In genomic region chr7:131110294-131111080, GRCh38 we compare ENCODE assay signal across 8 cellular contexts.
A peak's percentile ranks its signal among the peaks of the same experiment; 100 is the strongest.
DNase-seq lines count a peak whose midpoint lies in the region; ATAC-seq and TF ChIP-seq lines count a peak whose summit lies in the region.

No MANE protein-coding gene starts in this region.

- H3K9ac ChIP-seq in BLaER1 treated with 17β-estradiol and CSF1 and Interleukin-3, amounts not matched to agents 10 nM and 100 nM = peak overlapping the region; percentile 87 to 99 (median 92)

- no peak for TF ChIP-seq CTCF in HFFc6 (IDR thresholded peaks at IDR 0.05)
- TF ChIP-seq CTCF in sigmoid colon (IDR thresholded peaks at IDR 0.05) = no peak

- TF ChIP-seq POLR2A in sigmoid colon (IDR thresholded peaks at IDR 0.05) = peak in 1 of 2 donors; percentile 3

- ATAC-seq in activated naive CD8-positive, alpha-beta T cell treated with anti-CD3 and anti-CD28 coated beads, Interleukin-2, amount 10 ng/mL, durations not matched to agents 7 days and 5 days (ENCODE audit: low read depth) = no peak
- ATAC-seq in GM19324 (IDR thresholded peaks at IDR 0.05; ENCODE audit: low FRiP score, unreplicated experiment) (no peak), GM21367 (IDR thresholded peaks at IDR 0.05; ENCODE audit: unreplicated experiment) (no peak)

- no peaks in the 10 kb centered on the region for H3K9me3 ChIP-seq in BLaER1 treated with 17β-estradiol and CSF1 and Interleukin-3, amounts not matched to agents 10 nM and 100 nM (replicated peaks in 1 of 11)
- H3K9me3 ChIP-seq in iPS DF 6.9 (ENCODE audit: control insufficient read depth, insufficient read depth, low read length) = no peaks in the 10 kb centered on the region
- no peaks in the 10 kb centered on the region for H3K9me3 ChIP-seq in sigmoid colon

- H3K27ac ChIP-seq in BLaER1 treated with 17β-estradiol and CSF1 and Interleukin-3, amounts not matched to agents 10 nM and 100 nM = peak overlapping the region; percentile 84 to 98 (median 92)
- no peak overlapping the region for H3K27ac ChIP-seq in iPS DF 6.9 (ENCODE audit: low read length)
- H3K27ac ChIP-seq in sigmoid colon = peak overlapping the region; percentile 95 to 100 (median 98)

- H3K4me2 ChIP-seq in BLaER1 treated with 17β-estradiol and CSF1 and Interleukin-3, amounts not matched to agents 10 nM and 100 nM = peak overlapping the region; percentile 86 to 99 (median 97)

- H3K36me3 ChIP-seq in BLaER1 treated with 17β-estradiol and CSF1 and Interleukin-3, amounts not matched to agents 10 nM and 100 nM = no peaks in the 10 kb centered on the region; a peak in 1 of 22 replicates
- H3K36me3 ChIP-seq in iPS DF 6.9 (ENCODE audit: control insufficient read depth, insufficient read depth, low read length) (no peaks in the 10 kb centered on the region), sigmoid colon (no peaks in the 10 kb centered on the region)

- no peak for TF ChIP-seq EP300 in sigmoid colon (IDR thresholded peaks at IDR 0.05)

- peak overlapping the region; percentile 98 for H3K27ac Mint-ChIP-seq in HFFc6
- no peak overlapping the region for H3K27ac Mint-ChIP-seq in activated naive CD8-positive, alpha-beta T cell treated with anti-CD3 and anti-CD28 coated beads, Interleukin-2, amount 10 ng/mL, durations not matched to agents 7 days and 5 days

- WGBS in iPS DF 6.9 (ENCODE audit: insufficient coverage, insufficient read length) = no CpG with 5 or more reads among the region's 12 CpGs
- WGBS in sigmoid colon, 2 donors = 7 to 29% methylated on average over 12 of the region's 12 CpGs

- peaks cover 47% of the 10 kb centered on the region for H3K4me1 Mint-ChIP-seq in HFFc6 (ENCODE audit: low read depth)
- H3K4me1 Mint-ChIP-seq in activated naive CD8-positive, alpha-beta T cell treated with anti-CD3 and anti-CD28 coated beads, Interleukin-2, amount 10 ng/mL, durations not matched to agents 7 days and 5 days = peaks cover 28% of the 10 kb centered on the region

- DNase-seq in HFFc6 (peak; percentile 32), iPS DF 6.9 (ENCODE audit: low read depth, low spot score) (no peak), sigmoid colon (peak; percentile 73), NCI-H128 (lab: John Stamatoyannopoulos, UW; ENCODE audit: unreplicated experiment) (no peak)
- DNase-seq in activated naive CD8-positive, alpha-beta T cell treated with anti-CD3 and anti-CD28 coated beads, Interleukin-2, amount 10 ng/mL, durations not matched to agents 7 days and 5 days = no peak

- peak overlapping the region; percentile 53 to 99 (median 86) for H3K4me3 ChIP-seq in BLaER1 treated with 17β-estradiol and CSF1 and Interleukin-3, amounts not matched to agents 10 nM and 100 nM
- H3K4me3 ChIP-seq in iPS DF 6.9 (ENCODE audit: low read length) (peak overlapping the region; percentile 45; the same call in 1 of the 2 replicates), sigmoid colon (peak overlapping the region; percentile 67 to 98 (median 80))

- H3K27me3 ChIP-seq in BLaER1 treated with 17β-estradiol and CSF1 and Interleukin-3, amounts not matched to agents 10 nM and 100 nM = peaks cover 0 to 18% (median 7%) of the 10 kb centered on the region in 11 experiments; a peak in 7 of 22 replicates
- H3K27me3 ChIP-seq in iPS DF 6.9 (ENCODE audit: control insufficient read depth, insufficient read depth, low read length) (no peaks in the 10 kb centered on the region), sigmoid colon (no peaks in the 10 kb centered on the region)

- peaks cover 30 to 47% (median 43%) of the 10 kb centered on the region in 10 experiments for H3K4me1 ChIP-seq in BLaER1 treated with 17β-estradiol and CSF1 and Interleukin-3, amounts not matched to agents 10 nM and 100 nM
- H3K4me1 ChIP-seq in iPS DF 6.9 (ENCODE audit: control insufficient read depth, insufficient read depth, low read length) (peaks cover 2% of the 10 kb centered on the region; the same call in 1 of the 2 replicates), sigmoid colon (peaks cover 0 to 32% (median 26%) of the 10 kb centered on the region in 4 donors)

- intact Hi-C loops in sigmoid colon (cut with DNase I) = no loop called here

- peaks cover 1 to 8% (median 2%) of the 10 kb centered on the region in 11 experiments; a peak in 19 of 22 replicates for H4K20me1 ChIP-seq in BLaER1 treated with 17β-estradiol and CSF1 and Interleukin-3, amounts not matched to agents 10 nM and 100 nM

- H3K27me3 Mint-ChIP-seq in HFFc6 (ENCODE audit: insufficient read depth) = peaks cover 11% of the 10 kb centered on the region
- H3K27me3 Mint-ChIP-seq in activated naive CD8-positive, alpha-beta T cell treated with anti-CD3 and anti-CD28 coated beads, Interleukin-2, amount 10 ng/mL, durations not matched to agents 7 days and 5 days = peaks cover 7% of the 10 kb centered on the region

- no peaks in the 10 kb centered on the region for H3K9me3 Mint-ChIP-seq in HFFc6
- no peaks in the 10 kb centered on the region for H3K9me3 Mint-ChIP-seq in activated naive CD8-positive, alpha-beta T cell treated with anti-CD3 and anti-CD28 coated beads, Interleukin-2, amount 10 ng/mL, durations not matched to agents 7 days and 5 days

- H3K36me3 Mint-ChIP-seq in HFFc6 (ENCODE audit: low read depth) = peaks cover 42% of the 10 kb centered on the region
- peaks cover 4% of the 10 kb centered on the region for H3K36me3 Mint-ChIP-seq in activated naive CD8-positive, alpha-beta T cell treated with anti-CD3 and anti-CD28 coated beads, Interleukin-2, amount 10 ng/mL, durations not matched to agents 7 days and 5 days

- POLR2A ChIA-PET in activated naive CD8-positive, alpha-beta T cell treated with anti-CD3 and anti-CD28 coated beads, Interleukin-2, amount 10 ng/mL, durations not matched to agents 7 days and 5 days (lab: Charles Lee) = interaction anchor here (1.0 to 3.4 kb wide), 7 partner anchors 41 to 217 kb away, joined by 3 to 16 read pairs (median 5); partner anchors contain the start of gene MKLN1

- H3K4me3 Mint-ChIP-seq in HFFc6 = peak overlapping the region; percentile 96
- peak overlapping the region; percentile 99 for H3K4me3 Mint-ChIP-seq in activated naive CD8-positive, alpha-beta T cell treated with anti-CD3 and anti-CD28 coated beads, Interleukin-2, amount 10 ng/mL, durations not matched to agents 7 days and 5 days

Comparison
In these comparisons a context has a peak if more than half of its experiments do, and no peak if none do; other contexts are left out.
1. DNase-seq: peak in HFFc6 (single experiment) and sigmoid colon (single experiment); none in activated naive CD8-positive, alpha-beta T cell treated with anti-CD3 and anti-CD28 coated beads, Interleukin-2, amount 10 ng/mL, durations not matched to agents 7 days and 5 days (single experiment), iPS DF 6.9 (single experiment) and NCI-H128 (single experiment).
2. Peak in every context shown above with its lines, with median percentiles within 50 percentile points of each other: H3K4me3 ChIP-seq.